ENCODE assay signal across 31 cellular contexts in genomic region chrX:97740886-97741285, GRCh38.
"Had no signal": no experiment of that assay in that cellular context is flagged by ENCODE, and none has a peak within 500 bp of the region (broad histone marks: within the 10 kb centered on the region; RNA-seq: fewer than 3 reads in every experiment).

No MANE protein-coding gene starts in this region.

- H3K27ac Mint-ChIP-seq: activated CD4-positive, alpha-beta memory T cell treated with anti-CD3 and anti-CD28 coated beads, Interleukin-2, amount 10 ng/mL, durations not matched to agents 7 days and 5 days; activated CD4-positive, alpha-beta T cell treated with anti-CD3 and anti-CD28 coated beads, Interleukin-2, amount 10 ng/mL, durations not matched to agents 24 days and 14 days; activated CD8-positive, alpha-beta memory T cell treated with anti-CD3 and anti-CD28 coated beads, Interleukin-2, amount 10 ng/mL, durations not matched to agents 7 days and 5 days; activated naive CD4-positive, alpha-beta T cell treated with anti-CD3 and anti-CD28 coated beads, Interleukin-2, amount 50 U/mL, for 24 hours; activated T-helper 1 cell treated with anti-CD3 and anti-CD28 coated beads, Interleukin-12 subunit alpha, Interleukin-12 subunit beta, Interleukin-2, Interleukin-4 antibody, amounts not matched to agents 30 ng/mL and 10 ng/mL and 1 ng/mL, durations not matched to agents 14 hours and 24 hours and 36 hours; brain; naive thymus-derived CD4-positive, alpha-beta T cell; progenitor cell of endocrine pancreas; stimulated activated naive B cell treated with anti-CD40 and anti-IgM and Interleukin-4, amounts not matched to agents 10 μg/mL and 1 μg/mL and 100 μg/mL, for 72 hours; T-helper 2 cell treated with Interferon-gamma antibody and Interleukin-4, amounts not matched to agents 5 μg/mL and 100 μg/mL, for 36 hours had no signal

- ATAC-seq: activated CD4-positive, CD25-positive, alpha-beta regulatory T cell treated with anti-CD3 and anti-CD28 coated beads, Interleukin-2, amount 50 U/mL, for 24 hours; activated CD8-positive, alpha-beta memory T cell treated with anti-CD3 and anti-CD28 coated beads, Interleukin-2, amount 10 ng/mL, durations not matched to agents 7 days and 5 days; gastrocnemius medialis; left lobe of liver; lower lobe of right lung; naive thymus-derived CD4-positive, alpha-beta T cell; stimulated activated naive B cell treated with anti-CD40 and anti-IgM and Interleukin-4, amounts not matched to agents 10 μg/mL and 1 μg/mL and 100 μg/mL, for 72 hours had no signal

- H3K27ac ChIP-seq: gastrocnemius medialis, lower lobe of right lung, sigmoid colon, transverse colon, uterus, VCaP had no signal

- H3K36me3 Mint-ChIP-seq: activated CD8-positive, alpha-beta memory T cell treated with anti-CD3 and anti-CD28 coated beads, Interleukin-2, amount 10 ng/mL, durations not matched to agents 7 days and 5 days; activated naive CD4-positive, alpha-beta T cell treated with anti-CD3 and anti-CD28 coated beads, Interleukin-2, amount 50 U/mL, for 24 hours; brain; naive thymus-derived CD4-positive, alpha-beta T cell; stimulated activated naive B cell treated with anti-CD40 and anti-IgM and Interleukin-4, amounts not matched to agents 10 μg/mL and 1 μg/mL and 100 μg/mL, for 72 hours had no signal

- H3K9me3 ChIP-seq: lower lobe of right lung, sigmoid colon, transverse colon, uterus had no signal

- H3K9me3 Mint-ChIP-seq: activated CD4-positive, alpha-beta memory T cell treated with anti-CD3 and anti-CD28 coated beads, Interleukin-2, amount 10 ng/mL, durations not matched to agents 7 days and 5 days; activated CD4-positive, alpha-beta T cell treated with anti-CD3 and anti-CD28 coated beads, Interleukin-2, amount 10 ng/mL, durations not matched to agents 24 days and 14 days; activated naive CD4-positive, alpha-beta T cell treated with anti-CD3 and anti-CD28 coated beads, Interleukin-2, amount 50 U/mL, for 24 hours; activated T-helper 1 cell treated with anti-CD3 and anti-CD28 coated beads, Interleukin-12 subunit alpha, Interleukin-12 subunit beta, Interleukin-2, Interleukin-4 antibody, amounts not matched to agents 30 ng/mL and 10 ng/mL and 1 ng/mL, durations not matched to agents 14 hours and 24 hours and 36 hours; brain; stimulated activated naive B cell treated with anti-CD40 and anti-IgM and Interleukin-4, amounts not matched to agents 10 μg/mL and 1 μg/mL and 100 μg/mL, for 72 hours; T-helper 2 cell treated with Interferon-gamma antibody and Interleukin-4, amounts not matched to agents 5 μg/mL and 100 μg/mL, for 36 hours had no signal

- H3K36me3 ChIP-seq: gastrocnemius medialis, lower lobe of right lung, sigmoid colon, transverse colon, uterus had no signal

- DNase-seq: activated CD4-positive, alpha-beta memory T cell treated with anti-CD3 and anti-CD28 coated beads, Interleukin-2, amount 10 ng/mL, durations not matched to agents 7 days and 5 days; activated CD4-positive, alpha-beta T cell treated with anti-CD3 and anti-CD28 coated beads, Interleukin-2, amount 10 ng/mL, durations not matched to agents 24 days and 14 days; activated CD8-positive, alpha-beta memory T cell treated with anti-CD3 and anti-CD28 coated beads, Interleukin-2, amount 10 ng/mL, durations not matched to agents 7 days and 5 days; activated gamma-delta T cell treated with Interleukin-2 at 50 U/mL for 16 hours; activated T-cell treated with anti-CD3 and anti-CD28 coated beads for 4 hours; anterior cingulate cortex; central memory CD4-positive, alpha-beta T cell; dermis blood vessel endothelial cell; effector CD8-positive, alpha-beta T cell; gastrocnemius medialis; head of caudate nucleus; kidney; lower lobe of right lung; naive thymus-derived CD4-positive, alpha-beta T cell; retina; sigmoid colon; stimulated activated CD4-positive, alpha-beta T cell treated with anti-CD3 and anti-CD28 coated beads, Interleukin-2, amount 100 ng/mL, for 48 hours; stimulated activated CD8-positive, alpha-beta memory T cell treated with anti-CD3 and anti-CD28 coated beads, Interleukin-4, amount 100 ng/mL, for 48 hours; stimulated activated naive B cell treated with anti-CD40 and anti-IgM and Interleukin-4, amounts not matched to agents 10 μg/mL and 1 μg/mL and 100 μg/mL, for 72 hours; transverse colon; uterus had no signal

- H3K27me3 Mint-ChIP-seq: activated CD4-positive, alpha-beta memory T cell treated with anti-CD3 and anti-CD28 coated beads, Interleukin-2, amount 10 ng/mL, durations not matched to agents 7 days and 5 days; activated CD4-positive, alpha-beta T cell treated with anti-CD3 and anti-CD28 coated beads, Interleukin-2, amount 10 ng/mL, durations not matched to agents 24 days and 14 days; activated naive CD4-positive, alpha-beta T cell treated with anti-CD3 and anti-CD28 coated beads, Interleukin-2, amount 50 U/mL, for 24 hours; brain; progenitor cell of endocrine pancreas had no signal

- H3K4me1 Mint-ChIP-seq: activated CD4-positive, alpha-beta memory T cell treated with anti-CD3 and anti-CD28 coated beads, Interleukin-2, amount 10 ng/mL, durations not matched to agents 7 days and 5 days; activated CD4-positive, alpha-beta T cell treated with anti-CD3 and anti-CD28 coated beads, Interleukin-2, amount 10 ng/mL, durations not matched to agents 24 days and 14 days; activated CD8-positive, alpha-beta memory T cell treated with anti-CD3 and anti-CD28 coated beads, Interleukin-2, amount 10 ng/mL, durations not matched to agents 7 days and 5 days; activated naive CD4-positive, alpha-beta T cell treated with anti-CD3 and anti-CD28 coated beads, Interleukin-2, amount 50 U/mL, for 24 hours; brain; naive thymus-derived CD4-positive, alpha-beta T cell; neural crest cell; stimulated activated naive B cell treated with anti-CD40 and anti-IgM and Interleukin-4, amounts not matched to agents 10 μg/mL and 1 μg/mL and 100 μg/mL, for 72 hours had no signal

- H3K4me3 ChIP-seq: gastrocnemius medialis, lower lobe of right lung, sigmoid colon, smooth muscle cell, transverse colon, uterus had no signal

- H3K4me2 ChIP-seq: smooth muscle cell had no signal

- H3K4me1 ChIP-seq: gastrocnemius medialis, lower lobe of right lung, sigmoid colon, transverse colon, uterus had no signal

- H3K27me3 ChIP-seq: gastrocnemius medialis, sigmoid colon, transverse colon, uterus had no signal

- H3K4me3 Mint-ChIP-seq: activated CD4-positive, alpha-beta memory T cell treated with anti-CD3 and anti-CD28 coated beads, Interleukin-2, amount 10 ng/mL, durations not matched to agents 7 days and 5 days; activated CD4-positive, alpha-beta T cell treated with anti-CD3 and anti-CD28 coated beads, Interleukin-2, amount 10 ng/mL, durations not matched to agents 24 days and 14 days; activated CD8-positive, alpha-beta memory T cell treated with anti-CD3 and anti-CD28 coated beads, Interleukin-2, amount 10 ng/mL, durations not matched to agents 7 days and 5 days; activated naive CD4-positive, alpha-beta T cell treated with anti-CD3 and anti-CD28 coated beads, Interleukin-2, amount 50 U/mL, for 24 hours; activated T-helper 1 cell treated with anti-CD3 and anti-CD28 coated beads, Interleukin-12 subunit alpha, Interleukin-12 subunit beta, Interleukin-2, Interleukin-4 antibody, amounts not matched to agents 30 ng/mL and 10 ng/mL and 1 ng/mL, durations not matched to agents 14 hours and 24 hours and 36 hours; brain; naive thymus-derived CD4-positive, alpha-beta T cell; neural crest cell; stimulated activated naive B cell treated with anti-CD40 and anti-IgM and Interleukin-4, amounts not matched to agents 10 μg/mL and 1 μg/mL and 100 μg/mL, for 72 hours; T-helper 2 cell treated with Interferon-gamma antibody and Interleukin-4, amounts not matched to agents 5 μg/mL and 100 μg/mL, for 36 hours had no signal
